ENCODE assay signal across 8 cellular contexts in genomic region chr2:71129114-71129890, GRCh38.
DNase-seq lines count a peak whose midpoint lies in the region; ATAC-seq and TF ChIP-seq lines count a peak whose summit lies in the region.

No MANE protein-coding gene starts in this region.

- H3K27ac ChIP-seq in parathyroid adenoma: peak overlapping the region; percentile 96

- H3K4me1 ChIP-seq in Loucy (ENCODE audit: insufficient read depth, low read length, poor library complexity, severe bottlenecking) (peaks cover 46% of the 10 kb centered on the region), parathyroid adenoma (no peaks in the 10 kb centered on the region)

- H3K9me2 ChIP-seq in Loucy (replicated peaks; ENCODE audit: low read depth, low read length): no peaks in the 10 kb centered on the region

- DNase-seq in GM06990 (ENCODE audit: extremely low read depth, insufficient read length): no peak
- DNase-seq in epithelial cell of esophagus (ENCODE audit: low read depth): no peak
- DNase-seq in activated effector memory CD4-positive, alpha-beta T cell treated with Interleukin-2 at 50 U/mL for 16 hours: no peak
- no peak for DNase-seq in posterior cingulate gyrus

- H4K20me1 ChIP-seq in Loucy (ENCODE audit: insufficient read depth, low read length, poor library complexity, severe bottlenecking): peaks cover 25% of the 10 kb centered on the region

- peaks cover 68% of the 10 kb centered on the region for H3K79me2 ChIP-seq in Loucy (ENCODE audit: insufficient read depth, low read length)
- H3K79me2 ChIP-seq in parathyroid adenoma: peaks cover 14% of the 10 kb centered on the region

- peak overlapping the region; percentile 93 for H3K4me2 ChIP-seq in Loucy (ENCODE audit: low read depth, low read length, poor library complexity, severe bottlenecking)
- H3K4me2 ChIP-seq in parathyroid adenoma (ENCODE audit: low read length): peak overlapping the region; percentile 87

- H3K9ac ChIP-seq in Loucy (ENCODE audit: low read depth, low read length, poor library complexity, severe bottlenecking) (peak overlapping the region; percentile 98), parathyroid adenoma (peak overlapping the region; percentile 86)

- intact Hi-C loops in posterior cingulate gyrus (cut with DNase I): loop anchor here (2.0 kb wide), 1 partner anchor 61 kb away; the partner anchor contains the start of gene NAGK

- TF ChIP-seq CTCF in GM06990 (IDR thresholded peaks at IDR 0.05; ENCODE audit: insufficient read depth, low read length, poor library complexity, severe bottlenecking): no peak
- no peak for TF ChIP-seq CTCF in Loucy (conservative IDR thresholded peaks at IDR 0.05; ENCODE audit: low read length)
- no peak for TF ChIP-seq CTCF in epithelial cell of esophagus (IDR thresholded peaks at IDR 0.05; ENCODE audit: insufficient read depth, low read depth, low read length, missing control alignments)
- TF ChIP-seq CTCF in parathyroid adenoma (IDR thresholded peaks at IDR 0.05): no peak

- H3K9me3 ChIP-seq in Loucy (ENCODE audit: insufficient read depth, low read depth, low read length): no peaks in the 10 kb centered on the region
- H3K9me3 ChIP-seq in parathyroid adenoma (ENCODE audit: control insufficient read depth, low read length): no peaks in the 10 kb centered on the region

- peak overlapping the region; percentile 99 for H2AFZ ChIP-seq in Loucy (ENCODE audit: low read length)
- peak overlapping the region; percentile 99 for H2AFZ ChIP-seq in parathyroid adenoma

- H3K27me3 ChIP-seq in GM06990 (replicated peaks; ENCODE audit: control insufficient read depth, insufficient read depth, low read length) (no peaks in the 10 kb centered on the region), Loucy (ENCODE audit: insufficient read depth, low read length, poor library complexity, severe bottlenecking) (no peaks in the 10 kb centered on the region), parathyroid adenoma (ENCODE audit: control insufficient read depth, insufficient read depth, low read length) (no peaks in the 10 kb centered on the region)

- H3K36me3 ChIP-seq in GM06990 (ENCODE audit: control insufficient read depth, insufficient read depth, low read length) (peaks cover 2% of the 10 kb centered on the region; the same call in 1 of the 2 replicates), Loucy (ENCODE audit: insufficient read depth, low read length) (peaks cover 5% of the 10 kb centered on the region), parathyroid adenoma (ENCODE audit: control insufficient read depth, insufficient read depth, low read length) (no peaks in the 10 kb centered on the region)

- H3F3A ChIP-seq in Loucy (ENCODE audit: low read depth): no peaks in the 10 kb centered on the region

- H3K4me3 ChIP-seq in GM06990 (replicated peaks; ENCODE audit: low read depth, low read length) (peak overlapping the region; percentile 88), Loucy (ENCODE audit: low read length, poor library complexity, severe bottlenecking) (peak overlapping the region; percentile 99), epithelial cell of esophagus (ENCODE audit: low read length) (peak overlapping the region; percentile 90), parathyroid adenoma (ENCODE audit: low read depth, low read length) (peak overlapping the region; percentile 90)

- no peak for ATAC-seq in GM19324 (IDR thresholded peaks at IDR 0.05; ENCODE audit: low FRiP score, unreplicated experiment)
- ATAC-seq in GM19351 (IDR thresholded peaks at IDR 0.05; ENCODE audit: unreplicated experiment): no peak
